In genomic region chr19:47445527-47445926, GRCh38 we compare ENCODE assay signal across 1 cellular context.
TF ChIP-seq lines count a peak whose summit lies in the region.

No MANE protein-coding gene starts in this region.

TF ChIP-seq in HepG2, 621 proteins besides CTCF, POLR2A, EP300 and RAD21:
- TF ChIP-seq KLF11 (CRISPR knock-in tag; IDR thresholded peaks at IDR 0.05) (no peak), ZNF773 (CRISPR knock-in tag; IDR thresholded peaks at IDR 0.05; ENCODE audit: borderline replicate concordance) (no peak), ZNF547 (CRISPR knock-in tag; IDR thresholded peaks at IDR 0.05) (no peak), ZNF883 (CRISPR knock-in tag; IDR thresholded peaks at IDR 0.05; ENCODE audit: not compliant biosample characterization) (no peak), BORCS8-MEF2B (CRISPR knock-in tag; IDR thresholded peaks at IDR 0.05) (no peak), ZNF431 (CRISPR knock-in tag; IDR thresholded peaks at IDR 0.05; ENCODE audit: borderline replicate concordance, low read depth) (no peak), JARID2 (CRISPR knock-in tag; IDR thresholded peaks at IDR 0.05; ENCODE audit: insufficient replicate concordance) (no peak), SKIL (CRISPR knock-in tag; IDR thresholded peaks at IDR 0.05; ENCODE audit: borderline replicate concordance) (no peak), HIVEP1 (CRISPR knock-in tag; IDR thresholded peaks at IDR 0.05) (no peak), MAFF (IDR thresholded peaks at IDR 0.05; ENCODE audit: low read depth, low read length) (no peak), SOX5 (CRISPR knock-in tag; IDR thresholded peaks at IDR 0.05; ENCODE audit: borderline replicate concordance) (no peak), ARNT (IDR thresholded peaks at IDR 0.05) (no peak), MEIS2 (CRISPR knock-in tag; IDR thresholded peaks at IDR 0.05) (no peak), ZNF749 (CRISPR knock-in tag; IDR thresholded peaks at IDR 0.05; ENCODE audit: borderline replicate concordance) (no peak)
- TF ChIP-seq, protein P1, sequence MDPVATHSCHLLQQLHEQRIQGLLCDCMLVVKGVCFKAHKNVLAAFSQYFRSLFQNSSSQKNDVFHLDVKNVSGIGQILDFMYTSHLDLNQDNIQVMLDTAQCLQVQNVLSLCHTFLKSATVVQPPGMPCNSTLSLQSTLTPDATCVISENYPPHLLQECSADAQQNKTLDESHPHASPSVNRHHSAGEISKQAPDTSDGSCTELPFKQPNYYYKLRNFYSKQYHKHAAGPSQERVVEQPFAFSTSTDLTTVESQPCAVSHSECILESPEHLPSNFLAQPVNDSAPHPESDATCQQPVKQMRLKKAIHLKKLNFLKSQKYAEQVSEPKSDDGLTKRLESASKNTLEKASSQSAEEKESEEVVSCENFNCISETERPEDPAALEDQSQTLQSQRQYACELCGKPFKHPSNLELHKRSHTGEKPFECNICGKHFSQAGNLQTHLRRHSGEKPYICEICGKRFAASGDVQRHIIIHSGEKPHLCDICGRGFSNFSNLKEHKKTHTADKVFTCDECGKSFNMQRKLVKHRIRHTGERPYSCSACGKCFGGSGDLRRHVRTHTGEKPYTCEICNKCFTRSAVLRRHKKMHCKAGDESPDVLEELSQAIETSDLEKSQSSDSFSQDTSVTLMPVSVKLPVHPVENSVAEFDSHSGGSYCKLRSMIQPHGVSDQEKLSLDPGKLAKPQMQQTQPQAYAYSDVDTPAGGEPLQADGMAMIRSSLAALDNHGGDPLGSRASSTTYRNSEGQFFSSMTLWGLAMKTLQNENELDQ (CRISPR knock-in tag; IDR thresholded peaks at IDR 0.05; ENCODE audit: borderline replicate concordance) = no peak
- TF ChIP-seq, protein P2, sequence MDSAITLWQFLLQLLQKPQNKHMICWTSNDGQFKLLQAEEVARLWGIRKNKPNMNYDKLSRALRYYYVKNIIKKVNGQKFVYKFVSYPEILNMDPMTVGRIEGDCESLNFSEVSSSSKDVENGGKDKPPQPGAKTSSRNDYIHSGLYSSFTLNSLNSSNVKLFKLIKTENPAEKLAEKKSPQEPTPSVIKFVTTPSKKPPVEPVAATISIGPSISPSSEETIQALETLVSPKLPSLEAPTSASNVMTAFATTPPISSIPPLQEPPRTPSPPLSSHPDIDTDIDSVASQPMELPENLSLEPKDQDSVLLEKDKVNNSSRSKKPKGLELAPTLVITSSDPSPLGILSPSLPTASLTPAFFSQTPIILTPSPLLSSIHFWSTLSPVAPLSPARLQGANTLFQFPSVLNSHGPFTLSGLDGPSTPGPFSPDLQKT (CRISPR knock-in tag; IDR thresholded peaks at IDR 0.05; ENCODE audit: borderline replicate concordance) = no peak
- TF ChIP-seq, protein P3, sequence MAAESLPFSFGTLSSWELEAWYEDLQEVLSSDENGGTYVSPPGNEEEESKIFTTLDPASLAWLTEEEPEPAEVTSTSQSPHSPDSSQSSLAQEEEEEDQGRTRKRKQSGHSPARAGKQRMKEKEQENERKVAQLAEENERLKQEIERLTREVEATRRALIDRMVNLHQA (CRISPR knock-in tag; IDR thresholded peaks at IDR 0.05) = no peak
- TF ChIP-seq, protein P4, sequence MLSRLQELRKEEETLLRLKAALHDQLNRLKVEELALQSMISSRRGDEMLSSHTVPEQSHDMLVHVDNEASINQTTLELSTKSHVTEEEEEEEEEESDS (CRISPR knock-in tag; IDR thresholded peaks at IDR 0.05; ENCODE audit: borderline replicate concordance) = no peak
- TF ChIP-seq, protein P5, sequence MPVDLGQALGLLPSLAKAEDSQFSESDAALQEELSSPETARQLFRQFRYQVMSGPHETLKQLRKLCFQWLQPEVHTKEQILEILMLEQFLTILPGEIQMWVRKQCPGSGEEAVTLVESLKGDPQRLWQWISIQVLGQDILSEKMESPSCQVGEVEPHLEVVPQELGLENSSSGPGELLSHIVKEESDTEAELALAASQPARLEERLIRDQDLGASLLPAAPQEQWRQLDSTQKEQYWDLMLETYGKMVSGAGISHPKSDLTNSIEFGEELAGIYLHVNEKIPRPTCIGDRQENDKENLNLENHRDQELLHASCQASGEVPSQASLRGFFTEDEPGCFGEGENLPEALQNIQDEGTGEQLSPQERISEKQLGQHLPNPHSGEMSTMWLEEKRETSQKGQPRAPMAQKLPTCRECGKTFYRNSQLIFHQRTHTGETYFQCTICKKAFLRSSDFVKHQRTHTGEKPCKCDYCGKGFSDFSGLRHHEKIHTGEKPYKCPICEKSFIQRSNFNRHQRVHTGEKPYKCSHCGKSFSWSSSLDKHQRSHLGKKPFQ (CRISPR knock-in tag; IDR thresholded peaks at IDR 0.05; ENCODE audit: insufficient replicate concordance) = no peak
- TF ChIP-seq, protein P6, sequence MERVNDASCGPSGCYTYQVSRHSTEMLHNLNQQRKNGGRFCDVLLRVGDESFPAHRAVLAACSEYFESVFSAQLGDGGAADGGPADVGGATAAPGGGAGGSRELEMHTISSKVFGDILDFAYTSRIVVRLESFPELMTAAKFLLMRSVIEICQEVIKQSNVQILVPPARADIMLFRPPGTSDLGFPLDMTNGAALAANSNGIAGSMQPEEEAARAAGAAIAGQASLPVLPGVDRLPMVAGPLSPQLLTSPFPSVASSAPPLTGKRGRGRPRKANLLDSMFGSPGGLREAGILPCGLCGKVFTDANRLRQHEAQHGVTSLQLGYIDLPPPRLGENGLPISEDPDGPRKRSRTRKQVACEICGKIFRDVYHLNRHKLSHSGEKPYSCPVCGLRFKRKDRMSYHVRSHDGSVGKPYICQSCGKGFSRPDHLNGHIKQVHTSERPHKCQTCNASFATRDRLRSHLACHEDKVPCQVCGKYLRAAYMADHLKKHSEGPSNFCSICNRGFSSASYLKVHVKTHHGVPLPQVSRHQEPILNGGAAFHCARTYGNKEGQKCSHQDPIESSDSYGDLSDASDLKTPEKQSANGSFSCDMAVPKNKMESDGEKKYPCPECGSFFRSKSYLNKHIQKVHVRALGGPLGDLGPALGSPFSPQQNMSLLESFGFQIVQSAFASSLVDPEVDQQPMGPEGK (CRISPR knock-in tag; IDR thresholded peaks at IDR 0.05) = no peak
